ENCODE assay signal across 1 cellular context in genomic region chr4:3408793-3409330, GRCh38.
TF ChIP-seq lines count a peak whose summit lies in the region.

No MANE protein-coding gene starts in this region.

TF ChIP-seq in HepG2, 621 proteins besides CTCF, POLR2A, EP300 and RAD21:
- peak; percentile 67 to 85 for TF ChIP-seq MAFK (conservative IDR thresholded peaks at IDR 0.05 in 1 of 2, IDR thresholded peaks at IDR 0.05 in 1 of 2; ENCODE audit: low read length in 2 of 2)
- peak; percentile 54; the same call in 1 of the 2 replicates for TF ChIP-seq ZNF292 (CRISPR knock-in tag; IDR thresholded peaks at IDR 0.05; ENCODE audit: borderline replicate concordance, low read depth)
- TF ChIP-seq MIER3 (CRISPR knock-in tag; IDR thresholded peaks at IDR 0.05; ENCODE audit: borderline replicate concordance): no peak
- TF ChIP-seq ZNF543 (CRISPR knock-in tag; IDR thresholded peaks at IDR 0.05): 0 out of 2 replicates have a peak, but pooled peaks have one; percentile 7
- TF ChIP-seq ONECUT2 (CRISPR knock-in tag; IDR thresholded peaks at IDR 0.05): no peak
- peak; percentile 65; the same call in 1 of the 2 replicates for TF ChIP-seq ZNF263 (CRISPR knock-in tag; IDR thresholded peaks at IDR 0.05)
- no peak for TF ChIP-seq MEIS2 (CRISPR knock-in tag; IDR thresholded peaks at IDR 0.05)
- peak; percentile 75 for TF ChIP-seq MAFF (IDR thresholded peaks at IDR 0.05; ENCODE audit: low read depth, low read length)
- no peak for TF ChIP-seq ZSCAN12 (CRISPR knock-in tag; IDR thresholded peaks at IDR 0.05)
- 0 out of 2 replicates have a peak, but pooled peaks have one; percentile 15 for TF ChIP-seq WIZ (CRISPR knock-in tag; IDR thresholded peaks at IDR 0.05)
